ENCODE assay signal across 14 cellular contexts in the genomic region with DNA sequence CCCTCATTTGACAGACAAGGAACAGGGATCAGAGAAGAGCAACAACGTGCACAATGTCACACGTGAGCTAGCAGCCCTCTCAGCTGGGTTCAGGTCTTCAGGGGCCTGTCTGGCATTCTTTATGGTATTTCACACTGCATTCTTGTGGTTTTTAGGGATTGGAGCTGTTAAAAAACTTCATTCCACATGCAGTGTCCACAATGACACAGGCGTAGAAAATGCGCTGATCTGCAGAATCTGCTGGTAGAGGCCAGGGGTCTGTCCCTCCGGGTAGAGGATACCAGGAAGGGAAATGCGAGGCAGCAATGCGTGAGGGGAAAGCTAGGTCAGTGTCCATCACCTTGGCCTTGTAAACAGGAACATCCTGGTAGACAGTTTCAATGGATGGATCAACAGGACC. TPM values are rescaled to one million over a fixed set of nuclear protein-coding genes. Genes with fewer than 3 reads are reported as not detected.
DNase-seq lines count a peak whose midpoint lies in the region; ATAC-seq, FAIRE-seq and TF ChIP-seq lines count a peak whose summit lies in the region.
"Had no signal": no experiment of that assay in that cellular context is flagged by ENCODE, and none has a peak within 500 bp of the region (broad histone marks: within the 10 kb centered on the region; RNA-seq: fewer than 3 reads in every experiment).

No MANE protein-coding gene starts in this region.

- TF ChIP-seq EP300 in HepG2 (IDR thresholded peaks at IDR 0.05; ENCODE audit: low read depth in 2 of 2, low read length in 2 of 2) (no peak), HepG2 (CRISPR knock-in tag; IDR thresholded peaks at IDR 0.05; ENCODE audit: borderline replicate concordance) (no peak)

- WGBS in HepG2 (ENCODE audit: low lambda C conversion rate): 0% methylated on average over 3 of the region's 7 CpGs

- POLR2A ChIA-PET in HepG2 (lab: Yijun Ruan, JAX): no interaction called here

- no peaks in the 10 kb centered on the region for H3K4me1 ChIP-seq in HepG2 (ENCODE audit: insufficient read depth, low read length)

- H3K36me3 ChIP-seq in HepG2 (replicated peaks in 1 of 2; ENCODE audit: control insufficient read depth in 1 of 2, insufficient read depth in 2 of 2, low read length in 2 of 2): no peaks in the 10 kb centered on the region

- no peak overlapping the region for H3K9ac ChIP-seq in HepG2 (ENCODE audit: insufficient read depth, low read depth, low read length)

- H3K4me2 ChIP-seq in HepG2 (ENCODE audit: low read depth, low read length): no peak overlapping the region

- intact Hi-C loops in activated naive CD4-positive, alpha-beta T cell treated with anti-CD3 and anti-CD28 coated beads for 36 hours (cut with micrococcal nuclease): no loop called here
- intact Hi-C loops in HepG2 (cut with micrococcal nuclease; ENCODE audit: unreplicated experiment): no loop called here

- H3K9me3 ChIP-seq in HepG2 (ENCODE audit: low read length): no peaks in the 10 kb centered on the region

- H3K27ac Mint-ChIP-seq in activated naive CD4-positive, alpha-beta T cell treated with anti-CD3 and anti-CD28 coated beads, Interleukin-2, amount 10 ng/mL, durations not matched to agents 7 days and 5 days: peak overlapping the region; percentile 28
- no peak overlapping the region for H3K27ac Mint-ChIP-seq in activated naive CD4-positive, alpha-beta T cell treated with anti-CD3 and anti-CD28 coated beads for 36 hours
- peak overlapping the region; percentile 66 for H3K27ac Mint-ChIP-seq in type B pancreatic cell
- H3K27ac Mint-ChIP-seq in activated naive CD8-positive, alpha-beta T cell treated with anti-CD3 and anti-CD28 coated beads for 36 hours: no peak overlapping the region
- H3K27ac Mint-ChIP-seq: activated naive CD8-positive, alpha-beta T cell treated with anti-CD3 and anti-CD28 coated beads, Interleukin-2, amount 10 ng/mL, durations not matched to agents 7 days and 5 days; progenitor cell of endocrine pancreas; stimulated activated naive B cell treated with anti-CD40 and anti-IgM and Interleukin-4, amounts not matched to agents 10 μg/mL and 1 μg/mL and 100 μg/mL, for 72 hours had no signal

- H3K79me2 ChIP-seq in HepG2 (ENCODE audit: insufficient read depth, low read length): no peaks in the 10 kb centered on the region

- no peak for ATAC-seq in HepG2
- no peak for ATAC-seq in GM19324 (IDR thresholded peaks at IDR 0.05; ENCODE audit: low FRiP score, unreplicated experiment)
- ATAC-seq: stimulated activated naive B cell treated with anti-CD40 and anti-IgM and Interleukin-4, amounts not matched to agents 10 μg/mL and 1 μg/mL and 100 μg/mL, for 72 hours had no signal

- no peaks in the 10 kb centered on the region for H3K9me3 Mint-ChIP-seq in activated naive CD4-positive, alpha-beta T cell treated with anti-CD3 and anti-CD28 coated beads, Interleukin-2, amount 10 ng/mL, durations not matched to agents 7 days and 5 days
- no peaks in the 10 kb centered on the region for H3K9me3 Mint-ChIP-seq in activated naive CD4-positive, alpha-beta T cell treated with anti-CD3 and anti-CD28 coated beads for 36 hours
- H3K9me3 Mint-ChIP-seq in type B pancreatic cell: no peaks in the 10 kb centered on the region
- no peaks in the 10 kb centered on the region for H3K9me3 Mint-ChIP-seq in activated naive CD8-positive, alpha-beta T cell treated with anti-CD3 and anti-CD28 coated beads for 36 hours
- H3K9me3 Mint-ChIP-seq: activated naive CD8-positive, alpha-beta T cell treated with anti-CD3 and anti-CD28 coated beads, Interleukin-2, amount 10 ng/mL, durations not matched to agents 7 days and 5 days; stimulated activated naive B cell treated with anti-CD40 and anti-IgM and Interleukin-4, amounts not matched to agents 10 μg/mL and 1 μg/mL and 100 μg/mL, for 72 hours had no signal

- no peaks in the 10 kb centered on the region for H3K27me3 Mint-ChIP-seq in activated naive CD4-positive, alpha-beta T cell treated with anti-CD3 and anti-CD28 coated beads, Interleukin-2, amount 10 ng/mL, durations not matched to agents 7 days and 5 days
- no peaks in the 10 kb centered on the region for H3K27me3 Mint-ChIP-seq in activated naive CD4-positive, alpha-beta T cell treated with anti-CD3 and anti-CD28 coated beads for 36 hours (ENCODE audit: low read depth)
- H3K27me3 Mint-ChIP-seq in type B pancreatic cell: no peaks in the 10 kb centered on the region
- no peaks in the 10 kb centered on the region for H3K27me3 Mint-ChIP-seq in activated naive CD8-positive, alpha-beta T cell treated with anti-CD3 and anti-CD28 coated beads for 36 hours
- H3K27me3 Mint-ChIP-seq: activated naive CD8-positive, alpha-beta T cell treated with anti-CD3 and anti-CD28 coated beads, Interleukin-2, amount 10 ng/mL, durations not matched to agents 7 days and 5 days; progenitor cell of endocrine pancreas had no signal

- no peaks in the 10 kb centered on the region for H4K20me1 ChIP-seq in HepG2 (ENCODE audit: insufficient read depth, low read length)

- DNase-seq in activated naive CD4-positive, alpha-beta T cell treated with anti-CD3 and anti-CD28 coated beads, Interleukin-2, amount 10 ng/mL, durations not matched to agents 7 days and 5 days: no peak
- no peak for DNase-seq in activated naive CD4-positive, alpha-beta T cell treated with anti-CD3 and anti-CD28 coated beads for 36 hours
- peak; percentile 87 for DNase-seq in astrocyte of the hippocampus (ENCODE audit: low read depth, low spot score)
- DNase-seq in HepG2 (ENCODE audit: low spot score): peak; percentile 15
- no peak for DNase-seq in type B pancreatic cell (ENCODE audit: extremely low spot score, unreplicated experiment)
- DNase-seq in activated naive CD8-positive, alpha-beta T cell treated with anti-CD3 and anti-CD28 coated beads for 36 hours: no peak
- DNase-seq in cerebellar nuclear complex (lab: John Stamatoyannopoulos, UW): no peak
- DNase-seq: activated naive CD8-positive, alpha-beta T cell treated with anti-CD3 and anti-CD28 coated beads, Interleukin-2, amount 10 ng/mL, durations not matched to agents 7 days and 5 days; NCI-H524 treated with DMSO at 0.1 percent for 48 hours; stimulated activated naive B cell treated with anti-CD40 and anti-IgM and Interleukin-4, amounts not matched to agents 10 μg/mL and 1 μg/mL and 100 μg/mL, for 72 hours had no signal

- TF ChIP-seq CTCF in HepG2 (CRISPR knock-in tag; IDR thresholded peaks at IDR 0.05) (no peak), type B pancreatic cell (conservative IDR thresholded peaks at IDR 0.05) (no peak)

- H3K4me3 ChIP-seq in HepG2 (replicated peaks in 1 of 3; ENCODE audit: insufficient read depth in 1 of 3, low read depth in 2 of 3, low read length in 3 of 3): no peak overlapping the region

- no peak for FAIRE-seq in HepG2 (lab: Jason Lieb, UNC)
- FAIRE-seq: H1 had no signal

- no TSS peak for BruUV-seq in HepG2 (replicated peaks; lab: Mats Ljungman, UMichigan)

- H3K27ac ChIP-seq in HepG2 (ENCODE audit: extremely low read length, insufficient read depth, low read length): no peak overlapping the region
- H3K27ac ChIP-seq: 22Rv1 had no signal

- no peak for TF ChIP-seq POLR2A in HepG2 (IDR thresholded peaks at IDR 0.05; ENCODE audit: insufficient read depth in 1 of 2, low read depth in 2 of 2, low read length in 2 of 2)

- CTCF ChIA-PET in activated naive CD4-positive, alpha-beta T cell treated with anti-CD3 and anti-CD28 coated beads, Interleukin-2, amount 10 ng/mL, durations not matched to agents 7 days and 5 days (lab: Charles Lee): no interaction called here
- CTCF ChIA-PET in activated naive CD4-positive, alpha-beta T cell treated with anti-CD3 and anti-CD28 coated beads for 36 hours (lab: Charles Lee): no interaction called here
- CTCF ChIA-PET in HepG2 (lab: Yijun Ruan, JAX; ENCODE audit: low intra/inter-chr PET ratio, low total read pairs): no interaction called here

- H3K4me3 Mint-ChIP-seq in activated naive CD4-positive, alpha-beta T cell treated with anti-CD3 and anti-CD28 coated beads, Interleukin-2, amount 10 ng/mL, durations not matched to agents 7 days and 5 days: no peak overlapping the region
- H3K4me3 Mint-ChIP-seq in activated naive CD4-positive, alpha-beta T cell treated with anti-CD3 and anti-CD28 coated beads for 36 hours: no peak overlapping the region
- no peak overlapping the region for H3K4me3 Mint-ChIP-seq in type B pancreatic cell
- H3K4me3 Mint-ChIP-seq in activated naive CD8-positive, alpha-beta T cell treated with anti-CD3 and anti-CD28 coated beads for 36 hours: no peak overlapping the region
- H3K4me3 Mint-ChIP-seq: activated naive CD8-positive, alpha-beta T cell treated with anti-CD3 and anti-CD28 coated beads, Interleukin-2, amount 10 ng/mL, durations not matched to agents 7 days and 5 days; stimulated activated naive B cell treated with anti-CD40 and anti-IgM and Interleukin-4, amounts not matched to agents 10 μg/mL and 1 μg/mL and 100 μg/mL, for 72 hours had no signal

- no peak overlapping the region for H2AFZ ChIP-seq in HepG2 (ENCODE audit: low read length)

- no peak for TF ChIP-seq RAD21 in HepG2 (CRISPR knock-in tag; IDR thresholded peaks at IDR 0.05)

- peaks cover 16% of the 10 kb centered on the region for H3K36me3 Mint-ChIP-seq in activated naive CD4-positive, alpha-beta T cell treated with anti-CD3 and anti-CD28 coated beads, Interleukin-2, amount 10 ng/mL, durations not matched to agents 7 days and 5 days
- H3K36me3 Mint-ChIP-seq in activated naive CD4-positive, alpha-beta T cell treated with anti-CD3 and anti-CD28 coated beads for 36 hours (ENCODE audit: low read depth): peaks cover 10% of the 10 kb centered on the region
- H3K36me3 Mint-ChIP-seq in type B pancreatic cell: peaks cover 4% of the 10 kb centered on the region
- peaks cover 2% of the 10 kb centered on the region for H3K36me3 Mint-ChIP-seq in activated naive CD8-positive, alpha-beta T cell treated with anti-CD3 and anti-CD28 coated beads for 36 hours

- H3K27me3 ChIP-seq in HepG2 (ENCODE audit: control insufficient read depth in 1 of 2, insufficient read depth in 2 of 2, low read length in 2 of 2): no peaks in the 10 kb centered on the region

- peaks cover 16% of the 10 kb centered on the region for H3K4me1 Mint-ChIP-seq in activated naive CD4-positive, alpha-beta T cell treated with anti-CD3 and anti-CD28 coated beads, Interleukin-2, amount 10 ng/mL, durations not matched to agents 7 days and 5 days
- no peaks in the 10 kb centered on the region for H3K4me1 Mint-ChIP-seq in activated naive CD4-positive, alpha-beta T cell treated with anti-CD3 and anti-CD28 coated beads for 36 hours (ENCODE audit: low read depth)
- H3K4me1 Mint-ChIP-seq in type B pancreatic cell (ENCODE audit: unreplicated experiment): peaks cover 3% of the 10 kb centered on the region
- peaks cover 2% of the 10 kb centered on the region for H3K4me1 Mint-ChIP-seq in activated naive CD8-positive, alpha-beta T cell treated with anti-CD3 and anti-CD28 coated beads for 36 hours

- in situ Hi-C loops in HepG2 (cut with HindIII; ENCODE audit: extremely low pct_ligation_motif_present, low pct_unique_long_range_greater_than_20kb): no loop called here

RNA-seq across cellular contexts. Expression of a gene that starts 36.6 kb away (rescaled TPM):
- total RNA-seq in activated naive CD4-positive, alpha-beta T cell treated with anti-CD3 and anti-CD28 coated beads for 36 hours: 10 to 100 TPM; 10.4 to 12.5 TPM
- total RNA-seq in HepG2 (2016; rRNA removed; fragmentation: Illumina TruSeq; extraction: Trizol) (not detected in 2 replicates), type B pancreatic cell (ENCODE audit: low replicate concordance) (7.3 and 10.3 TPM in 2 replicates)
- not detected in 2 replicates for total RNA-seq in HepG2 (2016; cell fraction: cytosol; rRNA removed; fragmentation: Illumina TruSeq; extraction: Trizol; ENCODE audit: low read depth)
- total RNA-seq in HepG2 (2016; cell fraction: insoluble cytoplasmic fraction; rRNA removed; fragmentation: Illumina TruSeq; extraction: Trizol): not detected in 2 replicates
- total RNA-seq in HepG2 (2016; cell fraction: membrane; rRNA removed; fragmentation: Illumina TruSeq; extraction: Trizol): not detected in 2 replicates
- total RNA-seq in HepG2 (2016; cell fraction: nucleus; rRNA removed; fragmentation: Illumina TruSeq; extraction: Trizol): not detected in 2 replicates
- polyA plus RNA-seq in HepG2 (2011; rRNA removed): not detected in 2 replicates
- not detected in 2 replicates for polyA plus RNA-seq in HepG2 (2011; cell fraction: cytosol; rRNA removed)
- not detected in 2 replicates for polyA plus RNA-seq in HepG2 (2011; cell fraction: nucleus; rRNA removed)
- polyA plus RNA-seq in HepG2 (2012): not detected in 2 replicates
- polyA plus RNA-seq in HepG2 (2016; cell fraction: cytosol; fragmentation: Illumina TruSeq; extraction: Trizol; ENCODE audit: low read depth): not detected in 2 replicates
- not detected in 2 replicates for polyA plus RNA-seq in HepG2 (2016; cell fraction: insoluble cytoplasmic fraction; fragmentation: Illumina TruSeq; extraction: Trizol; ENCODE audit: low read depth)
- not detected in 2 replicates for polyA plus RNA-seq in HepG2 (2016; cell fraction: membrane; fragmentation: Illumina TruSeq; extraction: Trizol; ENCODE audit: low read depth)
- polyA plus RNA-seq in HepG2 (2016; cell fraction: nucleus; fragmentation: Illumina TruSeq; extraction: Trizol; ENCODE audit: insufficient read depth, low read depth): not detected in 2 replicates
- 17.4 TPM in 1 of 2 replicates, not detected in the other for polyA minus RNA-seq in HepG2 (2011; rRNA and poly(A)+ RNA removed; ENCODE audit: low replicate concordance)
- not detected in 2 replicates for polyA minus RNA-seq in HepG2 (2011; cell fraction: cytosol; rRNA and poly(A)+ RNA removed)
- polyA minus RNA-seq in HepG2 (2011; cell fraction: nucleus; rRNA and poly(A)+ RNA removed): not detected in 2 replicates
- 10 to 100 TPM; 17.8 to 17.9 TPM for total RNA-seq in activated naive CD8-positive, alpha-beta T cell treated with anti-CD3 and anti-CD28 coated beads for 36 hours

Comparison
In these comparisons a context has a peak if more than half of its experiments do, and no peak if none do; other contexts are left out.
1. H3K27ac Mint-ChIP-seq: peak in activated naive CD4-positive, alpha-beta T cell treated with anti-CD3 and anti-CD28 coated beads, Interleukin-2, amount 10 ng/mL, durations not matched to agents 7 days and 5 days (single experiment) and type B pancreatic cell (single experiment); none in activated naive CD4-positive, alpha-beta T cell treated with anti-CD3 and anti-CD28 coated beads for 36 hours (single experiment) and activated naive CD8-positive, alpha-beta T cell treated with anti-CD3 and anti-CD28 coated beads for 36 hours (single experiment).
2. DNase-seq: peak in astrocyte of the hippocampus (single experiment) and HepG2 (single experiment); none in activated naive CD4-positive, alpha-beta T cell treated with anti-CD3 and anti-CD28 coated beads, Interleukin-2, amount 10 ng/mL, durations not matched to agents 7 days and 5 days (single experiment), activated naive CD4-positive, alpha-beta T cell treated with anti-CD3 and anti-CD28 coated beads for 36 hours (single experiment), type B pancreatic cell (single experiment), activated naive CD8-positive, alpha-beta T cell treated with anti-CD3 and anti-CD28 coated beads for 36 hours (single experiment) and cerebellar nuclear complex (0 of 2).